In genomic region chr5:74154526-74154925, GRCh38 we compare ENCODE assay signal across 29 cellular contexts.
"Had no signal": no experiment of that assay in that cellular context is flagged by ENCODE, and none has a peak within 500 bp of the region (broad histone marks: within the 10 kb centered on the region; RNA-seq: fewer than 3 reads in every experiment).

No MANE protein-coding gene starts in this region.

- H3K4me1 ChIP-seq: suprapubic skin, testis, thyroid gland, tibial nerve, transverse colon, vagina had no signal

- H3K9me3 Mint-ChIP-seq: stimulated activated effector memory CD8-positive, alpha-beta T cell treated with anti-CD3 and anti-CD28 coated beads, Interleukin-12 subunit alpha, Interleukin-12 subunit beta, amount 100 ng/mL, for 72 hours; stimulated activated memory B cell treated with anti-CD40 and anti-IgM and Interleukin-4, amounts not matched to agents 10 μg/mL and 1 μg/mL and 100 μg/mL, for 72 hours; stimulated activated naive B cell treated with anti-CD40 and anti-IgM and Interleukin-4, amounts not matched to agents 10 μg/mL and 1 μg/mL and 100 μg/mL, for 72 hours; stimulated activated naive CD8-positive, alpha-beta T cell treated with anti-CD3 and anti-CD28 coated beads, Interleukin-15, amount 100 ng/mL, for 72 hours; stimulated activated naive CD8-positive, alpha-beta T cell treated with anti-CD3 and anti-CD28 coated beads, Interleukin-15, Interleukin-2, amounts not matched to agents 100 ng/mL and 50 ng/mL, for 24 hours; type B pancreatic cell had no signal

- H3K27ac ChIP-seq: stomach, suprapubic skin, testis, thoracic aorta, thyroid gland, tibial artery, tibial nerve, transverse colon, upper lobe of left lung, upper lobe of right lung, uterus, vagina had no signal

- H3K9me3 ChIP-seq: stomach, suprapubic skin, testis, thoracic aorta, thyroid gland, tibial artery, tibial nerve, transverse colon, upper lobe of left lung, upper lobe of right lung, uterus, vagina had no signal

- H3K36me3 Mint-ChIP-seq: stimulated activated effector memory CD8-positive, alpha-beta T cell treated with anti-CD3 and anti-CD28 coated beads, Interleukin-12 subunit alpha, Interleukin-12 subunit beta, amount 100 ng/mL, for 72 hours; stimulated activated memory B cell treated with anti-CD40 and anti-IgM and Interleukin-4, amounts not matched to agents 10 μg/mL and 1 μg/mL and 100 μg/mL, for 72 hours; stimulated activated naive B cell treated with anti-CD40 and anti-IgM and Interleukin-4, amounts not matched to agents 10 μg/mL and 1 μg/mL and 100 μg/mL, for 72 hours; type B pancreatic cell had no signal

- FAIRE-seq: urothelium cell line had no signal

- H3K27me3 ChIP-seq: stomach, testis, thyroid gland, tibial artery, tibial nerve, transverse colon, upper lobe of left lung, upper lobe of right lung, uterus, vagina had no signal

- DNase-seq: stimulated activated CD4-positive, alpha-beta T cell treated with anti-CD3 and anti-CD28 coated beads, Interleukin-2, amount 100 ng/mL, for 48 hours; stimulated activated CD4-positive, alpha-beta T cell treated with anti-CD3 and anti-CD28 coated beads, Interleukin-4, amount 100 ng/mL, for 1 hour; stimulated activated CD4-positive, alpha-beta T cell treated with anti-CD3 and anti-CD28 coated beads, Interleukin-4, amount 100 ng/mL, for 24 hours; stimulated activated CD4-positive, alpha-beta T cell treated with anti-CD3 and anti-CD28 coated beads, Interleukin-4, amount 100 ng/mL, for 4 hours; stimulated activated CD8-positive, alpha-beta memory T cell treated with anti-CD3 and anti-CD28 coated beads, Interleukin-4, amount 100 ng/mL, for 48 hours; stimulated activated naive B cell treated with anti-CD40 and anti-IgM and Interleukin-4, amounts not matched to agents 10 μg/mL and 1 μg/mL and 100 μg/mL, for 72 hours; stimulated activated naive CD4-positive, alpha-beta T cell; stimulated activated naive CD4-positive, alpha-beta T cell treated with Interleukin-2 at 50 U/mL for 16 hours; stimulated activated naive CD8-positive, alpha-beta T cell treated with anti-CD3 and anti-CD28 coated beads, Interleukin-15, amount 100 ng/mL, for 72 hours; stimulated activated naive CD8-positive, alpha-beta T cell treated with anti-CD3 and anti-CD28 coated beads, Interleukin-15, Interleukin-2, amounts not matched to agents 100 U/mL and 50 U/mL, for 24 hours; stomach; substantia nigra; testis; thyroid gland; tibial artery; transverse colon; trophoblast cell; upper lobe of left lung; upper lobe of right lung; uterus had no signal

- H3K4me1 Mint-ChIP-seq: stimulated activated effector memory CD8-positive, alpha-beta T cell treated with anti-CD3 and anti-CD28 coated beads, Interleukin-12 subunit alpha, Interleukin-12 subunit beta, amount 100 ng/mL, for 72 hours; stimulated activated memory B cell treated with anti-CD40 and anti-IgM and Interleukin-4, amounts not matched to agents 10 μg/mL and 1 μg/mL and 100 μg/mL, for 72 hours; stimulated activated naive B cell treated with anti-CD40 and anti-IgM and Interleukin-4, amounts not matched to agents 10 μg/mL and 1 μg/mL and 100 μg/mL, for 72 hours; stimulated activated naive CD8-positive, alpha-beta T cell treated with anti-CD3 and anti-CD28 coated beads, Interleukin-15, amount 100 ng/mL, for 72 hours had no signal

- H3K4me3 ChIP-seq: stomach, suprapubic skin, testis, thoracic aorta, thyroid gland, tibial artery, tibial nerve, transverse colon, upper lobe of left lung, upper lobe of right lung, uterus, vagina had no signal

- H3K27me3 Mint-ChIP-seq: type B pancreatic cell had no signal

- H3K27ac Mint-ChIP-seq: stimulated activated effector memory CD8-positive, alpha-beta T cell treated with anti-CD3 and anti-CD28 coated beads, Interleukin-12 subunit alpha, Interleukin-12 subunit beta, amount 100 ng/mL, for 72 hours; stimulated activated memory B cell treated with anti-CD40 and anti-IgM and Interleukin-4, amounts not matched to agents 10 μg/mL and 1 μg/mL and 100 μg/mL, for 72 hours; stimulated activated naive B cell treated with anti-CD40 and anti-IgM and Interleukin-4, amounts not matched to agents 10 μg/mL and 1 μg/mL and 100 μg/mL, for 72 hours; stimulated activated naive CD8-positive, alpha-beta T cell treated with anti-CD3 and anti-CD28 coated beads, Interleukin-15, amount 100 ng/mL, for 72 hours; stimulated activated naive CD8-positive, alpha-beta T cell treated with anti-CD3 and anti-CD28 coated beads, Interleukin-15, Interleukin-2, amounts not matched to agents 100 ng/mL and 50 ng/mL, for 24 hours; type B pancreatic cell had no signal

- H3K4me3 Mint-ChIP-seq: stimulated activated effector memory CD8-positive, alpha-beta T cell treated with anti-CD3 and anti-CD28 coated beads, Interleukin-12 subunit alpha, Interleukin-12 subunit beta, amount 100 ng/mL, for 72 hours; stimulated activated memory B cell treated with anti-CD40 and anti-IgM and Interleukin-4, amounts not matched to agents 10 μg/mL and 1 μg/mL and 100 μg/mL, for 72 hours; stimulated activated naive B cell treated with anti-CD40 and anti-IgM and Interleukin-4, amounts not matched to agents 10 μg/mL and 1 μg/mL and 100 μg/mL, for 72 hours; stimulated activated naive CD8-positive, alpha-beta T cell treated with anti-CD3 and anti-CD28 coated beads, Interleukin-15, amount 100 ng/mL, for 72 hours; stimulated activated naive CD8-positive, alpha-beta T cell treated with anti-CD3 and anti-CD28 coated beads, Interleukin-15, Interleukin-2, amounts not matched to agents 100 ng/mL and 50 ng/mL, for 24 hours; type B pancreatic cell had no signal

- ATAC-seq: stimulated activated effector memory CD8-positive, alpha-beta T cell treated with anti-CD3 and anti-CD28 coated beads, Interleukin-12 subunit alpha, Interleukin-12 subunit beta, amount 100 ng/mL, for 72 hours; stimulated activated memory B cell treated with anti-CD40 and anti-IgM and Interleukin-4, amounts not matched to agents 10 μg/mL and 1 μg/mL and 100 μg/mL, for 72 hours; stimulated activated naive B cell treated with anti-CD40 and anti-IgM and Interleukin-4, amounts not matched to agents 10 μg/mL and 1 μg/mL and 100 μg/mL, for 72 hours; stimulated activated naive CD8-positive, alpha-beta T cell treated with anti-CD3 and anti-CD28 coated beads, Interleukin-15, amount 100 ng/mL, for 72 hours; stimulated activated naive CD8-positive, alpha-beta T cell treated with anti-CD3 and anti-CD28 coated beads, Interleukin-15, Interleukin-2, amounts not matched to agents 100 U/mL and 50 U/mL, for 24 hours; upper lobe of right lung had no signal

- H3K36me3 ChIP-seq: stomach, suprapubic skin, thoracic aorta, thyroid gland, tibial artery, tibial nerve, transverse colon, upper lobe of left lung, upper lobe of right lung, uterus, vagina had no signal
